7 cellular contexts compared by ENCODE assay signal in genomic region chr5:50325237-50325832, GRCh38.
DNase-seq lines count a peak whose midpoint lies in the region; TF ChIP-seq lines count a peak whose summit lies in the region.

No MANE protein-coding gene starts in this region.

- in situ Hi-C loops in brain microvascular endothelial cell (cut with HindIII; ENCODE audit: low pct_ligation_motif_present, low sequenced_read_pairs): no loop called here

- no peaks in the 10 kb centered on the region for H3K36me3 ChIP-seq in GM06990 (ENCODE audit: control insufficient read depth, insufficient read depth, low read length)
- no peaks in the 10 kb centered on the region for H3K36me3 ChIP-seq in brain microvascular endothelial cell (replicated peaks)

- TF ChIP-seq CTCF in GM06990 (IDR thresholded peaks at IDR 0.05; ENCODE audit: insufficient read depth, low read length, poor library complexity, severe bottlenecking): peak; percentile 51
- TF ChIP-seq CTCF in brain microvascular endothelial cell (IDR thresholded peaks at IDR 0.05; ENCODE audit: low read depth, low read length, missing control alignments): peak; percentile 41

- no peak overlapping the region for H3K27ac ChIP-seq in brain microvascular endothelial cell

- H3K27me3 ChIP-seq in GM06990 (replicated peaks; ENCODE audit: control insufficient read depth, insufficient read depth, low read length) (no peaks in the 10 kb centered on the region), brain microvascular endothelial cell (replicated peaks) (no peaks in the 10 kb centered on the region)

- peak; percentile 1 for DNase-seq in GM06990 (ENCODE audit: extremely low read depth, insufficient read length)
- peak; percentile 43 for DNase-seq in LoVo (ENCODE audit: low spot score)
- peak; percentile 2 for DNase-seq in brain microvascular endothelial cell
- peak; percentile 29 to 35 for DNase-seq in lung microvascular endothelial cell (ENCODE audit: low read depth in 2 of 2)
- no peak for DNase-seq in Ammon's horn (ENCODE audit: low spot score)
- DNase-seq in NCI-H1436 (lab: John Stamatoyannopoulos, UW): no peak
- no peak for DNase-seq in NK-92 treated with Interleukin-12 subunit alpha and Interleukin-12 subunit beta, amount 100 ng/mL, for 24 hours (lab: John Stamatoyannopoulos, UW)

- H3K4me3 ChIP-seq in GM06990 (replicated peaks; ENCODE audit: low read depth, low read length): no peak overlapping the region
- no peak overlapping the region for H3K4me3 ChIP-seq in brain microvascular endothelial cell (ENCODE audit: low read depth, low read length)

Comparison
In these comparisons a context has a peak if more than half of its experiments do, and no peak if none do; other contexts are left out.
1. DNase-seq: peak in GM06990 (single experiment), LoVo (single experiment), brain microvascular endothelial cell (single experiment) and lung microvascular endothelial cell (2 of 2); none in Ammon's horn (single experiment), NCI-H1436 (single experiment) and NK-92 treated with Interleukin-12 subunit alpha and Interleukin-12 subunit beta, amount 100 ng/mL, for 24 hours (single experiment).